8 cellular contexts compared by ENCODE assay signal in genomic region chr4:88284378-88285234, GRCh38. TPM values are rescaled to one million over a fixed set of nuclear protein-coding genes. Genes with fewer than 3 reads are reported as not detected.
A peak's percentile ranks its signal among the peaks of the same experiment; 100 is the strongest.
DNase-seq lines count a peak whose midpoint lies in the region; ATAC-seq lines count a peak whose summit lies in the region.

TSS of gene PPM1K (minus strand) at chr4:88284561. CDS start at chr4:88278583, 5,978 bp downstream.

- peak; percentile 74 for ATAC-seq in GM19043 (IDR thresholded peaks at IDR 0.05; ENCODE audit: low read depth, unreplicated experiment)
- peak; percentile 77 for ATAC-seq in HG03378 (IDR thresholded peaks at IDR 0.05; ENCODE audit: unreplicated experiment)

- DNase-seq in AG20443 (ENCODE audit: low spot score) (peak; percentile 99), NCI-H460 (ENCODE audit: extremely low read depth, low read depth) (peak; percentile 92), cerebellar nuclear complex (lab: John Stamatoyannopoulos, UW) (peak; percentile 84 to 88), islet precursor cell (peak; percentile 100)
- peak; percentile 99 for DNase-seq in activated CD4-positive, CD25-positive, alpha-beta regulatory T cell treated with anti-CD3 and anti-CD28 coated beads, Interleukin-2, amount 50 U/mL, for 72 hours
- peak; percentile 96 to 99 (median 97) for DNase-seq in stimulated activated CD4-positive, alpha-beta T cell treated with anti-CD3 and anti-CD28 coated beads, Interleukin-12 subunit alpha, Interleukin-12 subunit beta, amount 100 ng/mL, for 48 hours (ENCODE audit: low read depth in 2 of 3, low spot score in 1 of 3)

RNA-seq across cellular contexts. Expression of gene PPM1K, which starts in this region (rescaled TPM):
- 4.9 and 5.3 TPM in 2 replicates for total RNA-seq in NCI-H460 (2014; rRNA removed; shearing (Covaris generic))
- polyA plus RNA-seq in NCI-H460 (2014; cell fraction: nucleus; rRNA removed): 4.3 and 4.4 TPM in 2 replicates

Comparison
In these comparisons a context has a peak if more than half of its experiments do, and no peak if none do; other contexts are left out.
1. Peak in every context shown above with its lines: DNase-seq and ATAC-seq.